Comparison of ENCODE assay signal across 25 cellular contexts in the genomic region with DNA sequence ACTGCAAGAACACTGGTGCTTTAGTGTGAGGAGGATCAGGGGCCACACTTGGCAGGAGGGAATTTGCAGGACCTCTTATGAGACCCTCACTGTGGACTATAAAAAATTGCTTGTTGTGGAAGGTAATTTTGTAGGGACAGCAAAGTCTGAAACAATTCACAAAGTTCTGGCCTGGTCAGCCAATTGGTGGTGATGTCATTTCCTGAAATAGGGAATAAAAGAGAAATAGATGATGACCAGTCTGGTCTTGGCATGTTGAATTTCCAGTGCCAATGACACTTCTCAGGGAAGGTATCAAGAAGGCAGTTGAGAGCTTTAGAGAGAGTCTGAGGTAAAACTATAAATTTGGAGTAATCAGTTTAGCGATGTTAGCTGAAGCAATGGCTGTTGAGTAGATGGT.
"Had no signal": no experiment of that assay in that cellular context is flagged by ENCODE, and none has a peak within 500 bp of the region (broad histone marks: within the 10 kb centered on the region; RNA-seq: fewer than 3 reads in every experiment).

No MANE protein-coding gene starts in this region.

- ATAC-seq: activated T-cell treated with anti-CD3 and anti-CD28 coated beads, Interleukin-2, amount 50 U/mL, for 4 hours; effector memory CD8-positive, alpha-beta T cell; heart right ventricle; left colon; sciatic nerve; stimulated activated effector memory CD8-positive, alpha-beta T cell treated with anti-CD3 and anti-CD28 coated beads, Interleukin-12 subunit alpha, Interleukin-12 subunit beta, amount 100 ng/mL, for 72 hours had no signal

- H3K4me3 Mint-ChIP-seq: activated naive CD8-positive, alpha-beta T cell; activated T-cell treated with anti-CD3 and anti-CD28 coated beads, Interleukin-2, amount 50 U/mL, for 4 hours; effector memory CD8-positive, alpha-beta T cell; neural crest cell; stimulated activated effector memory CD8-positive, alpha-beta T cell treated with anti-CD3 and anti-CD28 coated beads, Interleukin-12 subunit alpha, Interleukin-12 subunit beta, amount 100 ng/mL, for 72 hours had no signal

- H3K9me3 Mint-ChIP-seq: neural crest cell had no signal

- DNase-seq: activated CD4-positive, alpha-beta T cell treated with anti-CD3 and anti-CD28 coated beads for 4 hours; activated CD4-positive, alpha-beta T cell treated with anti-CD3 and anti-CD28 coated beads, Interleukin-2, amount 50 U/mL, for 48 hours; activated CD4-positive, CD25-positive, alpha-beta regulatory T cell; activated CD8-positive, alpha-beta memory T cell treated with anti-CD3 and anti-CD28 coated beads, Interleukin-2, amount 50 U/mL, for 48 hours; activated naive CD4-positive, alpha-beta T cell; activated T-cell treated with anti-CD3 and anti-CD28 coated beads, Interleukin-2, amount 50 U/mL, for 4 hours; adrenal gland; colonic mucosa; dorsolateral prefrontal cortex; effector memory CD8-positive, alpha-beta T cell; esophagus squamous epithelium; heart right ventricle; islet precursor cell; left colon; mesenchymal stem cell; occipital lobe; small intestine; stimulated activated CD4-positive, alpha-beta T cell treated with anti-CD3 and anti-CD28 coated beads, Interleukin-2, amount 100 ng/mL, for 24 hours; stomach; T1000 had no signal

- H3K4me1 Mint-ChIP-seq: stimulated activated effector memory CD8-positive, alpha-beta T cell treated with anti-CD3 and anti-CD28 coated beads, Interleukin-12 subunit alpha, Interleukin-12 subunit beta, amount 100 ng/mL, for 72 hours had no signal

- H3K27me3 Mint-ChIP-seq: activated naive CD8-positive, alpha-beta T cell; effector memory CD8-positive, alpha-beta T cell had no signal

- H3K36me3 Mint-ChIP-seq: activated naive CD8-positive, alpha-beta T cell; stimulated activated effector memory CD8-positive, alpha-beta T cell treated with anti-CD3 and anti-CD28 coated beads, Interleukin-12 subunit alpha, Interleukin-12 subunit beta, amount 100 ng/mL, for 72 hours had no signal

- H3K27ac Mint-ChIP-seq: activated naive CD8-positive, alpha-beta T cell; activated T-helper 2 cell treated with anti-CD3 and anti-CD28 coated beads, Interferon-gamma antibody, Interleukin-2, Interleukin-4, amounts not matched to agents 10 μg/mL and 5 μg/mL and 100 μg/mL, durations not matched to agents 14 hours and 24 hours and 36 hours; effector memory CD8-positive, alpha-beta T cell; stimulated activated effector memory CD8-positive, alpha-beta T cell treated with anti-CD3 and anti-CD28 coated beads, Interleukin-12 subunit alpha, Interleukin-12 subunit beta, amount 100 ng/mL, for 72 hours had no signal
